ENCODE assay signal across 15 cellular contexts in genomic region chr10:18719811-18720210, GRCh38.
DNase-seq lines count a peak whose midpoint lies in the region; ATAC-seq and TF ChIP-seq lines count a peak whose summit lies in the region.
"Had no signal": no experiment of that assay in that cellular context is flagged by ENCODE, and none has a peak within 500 bp of the region (broad histone marks: within the 10 kb centered on the region; RNA-seq: fewer than 3 reads in every experiment).

No MANE protein-coding gene starts in this region.

- H3K36me3 ChIP-seq in neural cell (ENCODE audit: insufficient read depth, low read length) = no peaks in the 10 kb centered on the region
- H3K36me3 ChIP-seq in body of pancreas (replicated peaks in 1 of 2; ENCODE audit: insufficient read depth in 1 of 2, low read depth in 2 of 2) = no peaks in the 10 kb centered on the region

- ATAC-seq in GM21825 (IDR thresholded peaks at IDR 0.05; ENCODE audit: unreplicated experiment) (no peak), body of pancreas (no peak), GM19023 (IDR thresholded peaks at IDR 0.05; ENCODE audit: unreplicated experiment) (no peak)

- no peak for TF ChIP-seq POLR2A in body of pancreas (IDR thresholded peaks at IDR 0.05)

- DNase-seq in AG08395 (ENCODE audit: low spot score) (peak; percentile 17), M059J (ENCODE audit: low read depth) (peak; percentile 1), epithelial cell of esophagus (ENCODE audit: low read depth) (peak; percentile 16), body of pancreas (no peak), NCI-H69 (lab: John Stamatoyannopoulos, UW) (no peak)
- DNase-seq: 8988T, C1 segment of cervical spinal cord, H9, KBM-7, NCI-H1048, NCI-H2081 treated with DMSO at 0.1 percent for 48 hours, NCI-H510A treated with DMSO at 0.1 percent for 48 hours had no signal

- H3K79me2 ChIP-seq in neural cell (replicated peaks; ENCODE audit: insufficient read depth, low read length) = no peaks in the 10 kb centered on the region

- H3K9me3 ChIP-seq in neural cell (ENCODE audit: low read length) (no peaks in the 10 kb centered on the region), body of pancreas (no peaks in the 10 kb centered on the region)

- H3K27ac ChIP-seq in neural cell (ENCODE audit: low read length) = no peak overlapping the region
- no peak overlapping the region for H3K27ac ChIP-seq in body of pancreas

- no peaks in the 10 kb centered on the region for H4K20me1 ChIP-seq in neural cell (ENCODE audit: insufficient read depth)

- H3K9ac ChIP-seq in neural cell (ENCODE audit: low read length) = no peak overlapping the region

- intact Hi-C loops in body of pancreas (cut with DNase I) = no loop called here

- TF ChIP-seq CTCF in epithelial cell of esophagus (IDR thresholded peaks at IDR 0.05; ENCODE audit: insufficient read depth, low read depth, low read length, missing control alignments) (no peak), neural cell (IDR thresholded peaks at IDR 0.05; ENCODE audit: poor library complexity, severe bottlenecking) (no peak), body of pancreas (IDR thresholded peaks at IDR 0.05) (no peak)

- peak; percentile 80 for TF ChIP-seq EP300 in neural cell (conservative IDR thresholded peaks at IDR 0.05; ENCODE audit: poor library complexity, severe bottlenecking)

- no peak for TF ChIP-seq RAD21 in neural cell (conservative IDR thresholded peaks at IDR 0.05)

- no peak overlapping the region for H3K4me2 ChIP-seq in neural cell (ENCODE audit: low read length)

- 86 to 93% methylated on average over 1 of the region's 1 CpG for WGBS in body of pancreas, 2 donors

- no peaks in the 10 kb centered on the region for H3K9me2 ChIP-seq in neural cell (ENCODE audit: insufficient read depth, low read length)

- no peak overlapping the region for H2AFZ ChIP-seq in neural cell (ENCODE audit: low read depth, low read length)

- no peaks in the 10 kb centered on the region for H3F3A ChIP-seq in neural cell (ENCODE audit: insufficient read depth, low read length, poor library complexity, severe bottlenecking)

- H3K27me3 ChIP-seq in neural cell (ENCODE audit: insufficient read depth, low read depth, low read length) (no peaks in the 10 kb centered on the region), body of pancreas (no peaks in the 10 kb centered on the region)

- no peaks in the 10 kb centered on the region for H3K4me1 ChIP-seq in body of pancreas

- H3K4me3 ChIP-seq in epithelial cell of esophagus (ENCODE audit: low read length) (no peak overlapping the region), neural cell (ENCODE audit: low read length) (no peak overlapping the region), body of pancreas (no peak overlapping the region)

TF ChIP-seq in neural cell, 6 proteins besides CTCF, POLR2A, EP300 and RAD21:
- TF ChIP-seq REST (IDR thresholded peaks at IDR 0.05; ENCODE audit: borderline replicate concordance) (no peak), EZH2 (IDR thresholded peaks at IDR 0.05; ENCODE audit: borderline replicate concordance, insufficient read depth, low read length, poor library complexity, severe bottlenecking) (no peak), MXI1 (conservative IDR thresholded peaks at IDR 0.05; ENCODE audit: poor library complexity, severe bottlenecking) (no peak), POLR2AphosphoS5 (IDR thresholded peaks at IDR 0.05) (peak; percentile 61), TAF1 (IDR thresholded peaks at IDR 0.05; ENCODE audit: low read depth) (no peak), SMC3 (conservative IDR thresholded peaks at IDR 0.05; ENCODE audit: poor library complexity) (no peak)

Comparison
In these comparisons a context has a peak if more than half of its experiments do, and no peak if none do; other contexts are left out.
1. DNase-seq: peak in AG08395 (single experiment), M059J (single experiment) and epithelial cell of esophagus (single experiment); none in body of pancreas (0 of 4) and NCI-H69 (single experiment).